10 cellular contexts compared by ENCODE assay signal in the genomic region with DNA sequence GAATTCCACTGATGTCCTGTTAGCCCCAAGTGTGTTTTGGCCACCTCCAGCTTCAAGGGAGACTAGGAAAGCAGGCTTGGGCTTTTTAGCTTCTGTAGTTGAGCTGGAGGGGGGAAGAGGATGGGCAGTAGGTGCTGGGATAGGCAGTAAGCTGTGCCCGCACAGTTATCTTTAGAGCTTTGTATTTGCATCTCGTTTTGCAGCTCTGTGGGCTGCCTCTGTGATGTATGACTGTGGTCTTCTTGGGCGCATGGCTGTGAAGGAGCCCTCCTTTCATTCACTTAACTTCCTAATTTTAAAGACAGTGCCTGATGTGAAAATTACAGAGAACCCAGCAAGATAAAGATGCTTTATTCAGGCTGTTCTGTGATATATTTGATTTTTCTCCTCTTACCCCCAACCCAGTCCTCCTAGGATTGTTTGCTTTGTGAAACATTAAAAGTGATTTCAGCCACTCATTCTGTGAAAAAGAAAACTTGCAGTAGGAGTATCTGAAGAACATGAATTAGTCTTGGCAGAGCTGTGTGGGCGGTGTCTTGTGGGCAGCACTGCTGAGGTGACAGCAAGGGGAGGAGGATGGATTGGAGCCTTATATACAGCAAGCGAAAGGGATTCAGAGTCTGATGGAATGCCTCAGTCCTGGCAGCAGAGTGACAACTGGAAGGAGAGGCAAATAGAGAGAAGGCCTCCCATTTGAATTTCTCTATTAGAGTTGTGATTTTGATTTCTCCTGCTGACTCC.
DNase-seq lines count a peak whose midpoint lies in the region; ATAC-seq lines count a peak whose summit lies in the region.
"Had no signal": no experiment of that assay in that cellular context is flagged by ENCODE, and none has a peak within 500 bp of the region (broad histone marks: within the 10 kb centered on the region; RNA-seq: fewer than 3 reads in every experiment).

No MANE protein-coding gene starts in this region.

- H3K9ac ChIP-seq in adipocyte (ENCODE audit: low read length), result no peak overlapping the region

- DNase-seq in adipocyte (ENCODE audit: low read depth) (peak; percentile 52), NCI-H187 treated with DMSO at 0.1 percent for 48 hours (lab: John Stamatoyannopoulos, UW) (no peak), HAP-1 (ENCODE audit: low spot score in 2 of 2) (no peak), NCI-H69 (lab: John Stamatoyannopoulos, UW) (no peak), SKM-1 (lab: John Stamatoyannopoulos, UW; ENCODE audit: unreplicated experiment) (no peak)
- peak; percentile 50 for DNase-seq in stimulated activated CD4-positive, alpha-beta T cell treated with anti-CD3 and anti-CD28 coated beads, Interleukin-4, amount 100 ng/mL, for 1 hour
- DNase-seq: amniotic stem cell, NCI-H1092 had no signal

- peak; percentile 63 for ATAC-seq in GM19328 (IDR thresholded peaks at IDR 0.05; ENCODE audit: unreplicated experiment)
- peak; percentile 75 for ATAC-seq in HG03565 (IDR thresholded peaks at IDR 0.05; ENCODE audit: unreplicated experiment)

- H3K4me3 ChIP-seq in adipocyte (ENCODE audit: low read length), result no peak overlapping the region
- no peak overlapping the region for H3K4me3 ChIP-seq in HAP-1

- H3K4me1 ChIP-seq in adipocyte (ENCODE audit: control insufficient read depth, insufficient read depth, low read length), result peaks cover 19% of the 10 kb centered on the region
- H3K4me1 ChIP-seq in HAP-1, result no peaks in the 10 kb centered on the region

- H3K9me3 ChIP-seq in adipocyte (ENCODE audit: control insufficient read depth, low read length) (peaks cover 9% of the 10 kb centered on the region), HAP-1 (0 out of 2 replicates have a peak, but pooled peaks cover 3% of the 10 kb centered on the region)

- in situ Hi-C loops in HAP-1 (cut with MboI; ENCODE audit: low sequenced_read_pairs), result no loop called here

- H3K36me3 ChIP-seq in adipocyte (ENCODE audit: control insufficient read depth, insufficient read depth, low read length, severe bottlenecking) (peaks cover 23% of the 10 kb centered on the region), HAP-1 (replicated peaks) (peaks cover 27% of the 10 kb centered on the region)

- no peaks in the 10 kb centered on the region for H3K27me3 ChIP-seq in adipocyte (replicated peaks; ENCODE audit: control insufficient read depth, insufficient read depth, low read length)
- no peaks in the 10 kb centered on the region for H3K27me3 ChIP-seq in HAP-1 (ENCODE audit: low read depth)

Comparison
In these comparisons a context has a peak if more than half of its experiments do, and no peak if none do; other contexts are left out.
1. DNase-seq: peak in adipocyte (single experiment) and stimulated activated CD4-positive, alpha-beta T cell treated with anti-CD3 and anti-CD28 coated beads, Interleukin-4, amount 100 ng/mL, for 1 hour (single experiment); none in NCI-H187 treated with DMSO at 0.1 percent for 48 hours (single experiment), HAP-1 (0 of 2), NCI-H69 (single experiment) and SKM-1 (single experiment).